19 cellular contexts compared by ENCODE assay signal in the genomic region with DNA sequence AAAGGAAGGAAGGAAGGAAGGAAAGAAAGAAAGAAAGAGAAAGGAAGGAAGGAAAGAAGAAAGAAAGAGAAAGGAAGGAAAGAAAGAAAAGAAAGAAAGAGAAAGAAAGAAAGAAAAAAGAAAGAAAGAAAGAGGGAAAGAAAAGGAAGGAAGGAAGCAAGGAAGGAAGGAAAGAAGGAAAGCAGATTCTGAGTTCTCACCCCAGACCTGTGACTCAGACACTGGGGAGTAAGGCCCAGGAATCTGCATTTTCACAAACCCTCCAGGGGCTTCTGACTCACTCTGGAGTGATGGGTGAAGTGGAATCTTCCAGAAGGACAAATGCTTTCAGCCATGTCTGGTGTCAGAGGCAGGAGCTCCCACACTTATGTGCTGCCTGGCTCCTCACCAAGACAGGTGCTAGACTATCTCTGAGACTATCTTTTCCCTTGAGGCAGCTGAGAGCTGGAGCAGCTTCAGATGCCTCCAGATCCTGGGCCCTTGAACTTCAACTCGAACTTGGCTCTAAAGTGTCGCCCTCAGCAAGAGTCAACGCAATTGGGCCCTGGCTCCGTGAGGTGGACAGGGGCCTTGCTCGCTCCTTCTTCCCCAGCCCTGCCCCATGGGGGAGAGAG. TPM values are rescaled to one million over a fixed set of nuclear protein-coding genes. Genes with fewer than 3 reads are reported as not detected.
DNase-seq lines count a peak whose midpoint lies in the region; ATAC-seq and TF ChIP-seq lines count a peak whose summit lies in the region.
"Had no signal": no experiment of that assay in that cellular context is flagged by ENCODE, and none has a peak within 500 bp of the region (broad histone marks: within the 10 kb centered on the region; RNA-seq: fewer than 3 reads in every experiment).

No MANE protein-coding gene starts in this region.

- H3K36me3 ChIP-seq in BLaER1: no peaks in the 10 kb centered on the region
- H3K36me3 ChIP-seq in GM23248 (ENCODE audit: low read depth): no peaks in the 10 kb centered on the region
- no peaks in the 10 kb centered on the region for H3K36me3 ChIP-seq in SK-N-SH (replicated peaks in 1 of 2; ENCODE audit: control insufficient read depth in 1 of 2, insufficient read depth in 2 of 2, low read length in 1 of 2)
- H3K36me3 ChIP-seq: BE2C, gastroesophageal sphincter, right lobe of liver had no signal

- in situ Hi-C loops in GM23248 (cut with MboI): no loop called here

- WGBS in GM23248 (ENCODE audit: low coverage in 1 of 2, low lambda C conversion rate in 2 of 2, missing lambda C conversion rate in 2 of 2), 2 experiments: 89 to 96% methylated on average over 5 of the region's 5 CpGs
- 82% methylated on average over 5 of the region's 5 CpGs for WGBS in SK-N-SH (ENCODE audit: low lambda C conversion rate)

- TF ChIP-seq CTCF in SK-N-SH (IDR thresholded peaks at IDR 0.05) (no peak), foreskin keratinocyte (conservative IDR thresholded peaks at IDR 0.05) (no peak)

- POLR2A ChIA-PET in SK-N-SH (lab: Yijun Ruan, JAX): no interaction called here
- POLR2A ChIA-PET in activated CD4-positive, alpha-beta memory T cell treated with anti-CD3 and anti-CD28 coated beads, Interleukin-2, amount 10 ng/mL, durations not matched to agents 7 days and 5 days (lab: Charles Lee): no interaction called here

- H3K4me1 ChIP-seq in BLaER1 (peaks cover 100% of the 10 kb centered on the region), GM23248 (ENCODE audit: insufficient read depth) (no peaks in the 10 kb centered on the region), SK-N-SH (ENCODE audit: control insufficient read depth in 1 of 2, insufficient read depth in 2 of 2, low read depth in 1 of 2, low read length in 1 of 2) (peaks cover 0 to 2% of the 10 kb centered on the region in 2 experiments; a peak in 1 of 4 replicates), foreskin keratinocyte (no peaks in the 10 kb centered on the region)

- no peaks in the 10 kb centered on the region for H3K79me2 ChIP-seq in GM23248 (ENCODE audit: insufficient read depth)
- H3K79me2 ChIP-seq in SK-N-SH (ENCODE audit: insufficient read depth): no peaks in the 10 kb centered on the region

- DNase-seq in GM23248 (peak; percentile 12), SK-N-SH (no peak), foreskin keratinocyte (no peak), HCEC 1CT (no peak), AML-193 (lab: John Stamatoyannopoulos, UW) (no peak), NCI-H1694 treated with DMSO at 0.1 percent for 48 hours (lab: John Stamatoyannopoulos, UW) (no peak)
- DNase-seq in activated CD4-positive, alpha-beta memory T cell treated with anti-CD3 and anti-CD28 coated beads, Interleukin-2, amount 10 ng/mL, durations not matched to agents 7 days and 5 days: no peak
- DNase-seq: activated CD4-positive, CD25-positive, alpha-beta regulatory T cell treated with anti-CD3 and anti-CD28 coated beads, Interleukin-2, amount 50 U/mL, for 72 hours; activated CD8-positive, alpha-beta memory T cell treated with anti-CD3 and anti-CD28 coated beads, Interleukin-2, amount 50 U/mL, for 4 hours; BE2C; DMS 273 treated with DMSO at 0.1 percent for 48 hours; NCI-H1436; NCI-H524; stimulated activated CD4-positive, alpha-beta T cell treated with anti-CD3 and anti-CD28 coated beads, Interleukin-2, amount 100 ng/mL, for 24 hours; stimulated activated CD8-positive, alpha-beta memory T cell treated with anti-CD3 and anti-CD28 coated beads, Interleukin-4, amount 100 ng/mL, for 48 hours had no signal

- H3F3A ChIP-seq in GM23248 (ENCODE audit: insufficient read depth) (no peaks in the 10 kb centered on the region), SK-N-SH (replicated peaks; ENCODE audit: insufficient read depth) (peaks cover 3% of the 10 kb centered on the region)

- H4K20me1 ChIP-seq in BLaER1 (no peaks in the 10 kb centered on the region), GM23248 (ENCODE audit: insufficient read depth) (no peaks in the 10 kb centered on the region), SK-N-SH (ENCODE audit: insufficient read depth) (no peaks in the 10 kb centered on the region)

- H3K9ac ChIP-seq in BLaER1 (peak overlapping the region; percentile 57; the same call in 1 of the 2 replicates), GM23248 (no peak overlapping the region), SK-N-SH (no peak overlapping the region)

- H3K9me3 Mint-ChIP-seq in activated CD4-positive, alpha-beta memory T cell treated with anti-CD3 and anti-CD28 coated beads, Interleukin-2, amount 10 ng/mL, durations not matched to agents 7 days and 5 days: no peaks in the 10 kb centered on the region

- peaks cover 13% of the 10 kb centered on the region for H3K4me1 Mint-ChIP-seq in activated CD4-positive, alpha-beta memory T cell treated with anti-CD3 and anti-CD28 coated beads, Interleukin-2, amount 10 ng/mL, durations not matched to agents 7 days and 5 days

- H3K27ac ChIP-seq in BLaER1 (peak overlapping the region; percentile 83), GM23248 (no peak overlapping the region), SK-N-SH (ENCODE audit: low read depth in 2 of 2, low read length in 1 of 2) (no peak overlapping the region), foreskin keratinocyte (no peak overlapping the region)
- H3K27ac ChIP-seq: gastroesophageal sphincter, right lobe of liver had no signal

- no peak for TF ChIP-seq EP300 in SK-N-SH (IDR thresholded peaks at IDR 0.05; ENCODE audit: borderline replicate concordance in 1 of 2, low read depth in 1 of 2, low read length in 1 of 2)

- peak overlapping the region; percentile 86 for H3K4me2 ChIP-seq in BLaER1
- no peak overlapping the region for H3K4me2 ChIP-seq in GM23248 (ENCODE audit: unreplicated experiment)
- no peak overlapping the region for H3K4me2 ChIP-seq in SK-N-SH

- CTCF ChIA-PET in SK-N-SH (lab: Yijun Ruan, JAX): no interaction called here
- CTCF ChIA-PET in activated CD4-positive, alpha-beta memory T cell treated with anti-CD3 and anti-CD28 coated beads, Interleukin-2, amount 10 ng/mL, durations not matched to agents 7 days and 5 days (lab: Charles Lee): no interaction called here

- ATAC-seq in foreskin keratinocyte: peak; percentile 18
- ATAC-seq: gastroesophageal sphincter, right lobe of liver had no signal

- no peak overlapping the region for H3K4me3 Mint-ChIP-seq in activated CD4-positive, alpha-beta memory T cell treated with anti-CD3 and anti-CD28 coated beads, Interleukin-2, amount 10 ng/mL, durations not matched to agents 7 days and 5 days

- H3K9me3 ChIP-seq in BLaER1: no peaks in the 10 kb centered on the region
- no peaks in the 10 kb centered on the region for H3K9me3 ChIP-seq in GM23248 (ENCODE audit: low read depth)
- H3K9me3 ChIP-seq in SK-N-SH: no peaks in the 10 kb centered on the region
- H3K9me3 ChIP-seq: BE2C, gastroesophageal sphincter, right lobe of liver had no signal

- no peak for TF ChIP-seq RAD21 in SK-N-SH (IDR thresholded peaks at IDR 0.05; ENCODE audit: low read length)

- H3K9me2 ChIP-seq in GM23248 (ENCODE audit: insufficient read depth) (no peaks in the 10 kb centered on the region), SK-N-SH (no peaks in the 10 kb centered on the region)

- no peaks in the 10 kb centered on the region for H3K36me3 Mint-ChIP-seq in activated CD4-positive, alpha-beta memory T cell treated with anti-CD3 and anti-CD28 coated beads, Interleukin-2, amount 10 ng/mL, durations not matched to agents 7 days and 5 days (ENCODE audit: low read depth)

- no peaks in the 10 kb centered on the region for H3K27me3 ChIP-seq in BLaER1
- H3K27me3 ChIP-seq in GM23248 (replicated peaks; ENCODE audit: insufficient read depth): no peaks in the 10 kb centered on the region
- H3K27me3 ChIP-seq in SK-N-SH (ENCODE audit: insufficient read depth): no peaks in the 10 kb centered on the region
- no peaks in the 10 kb centered on the region for H3K27me3 ChIP-seq in foreskin keratinocyte
- H3K27me3 ChIP-seq: BE2C, gastroesophageal sphincter, right lobe of liver had no signal

- H2AFZ ChIP-seq in GM23248 (no peak overlapping the region), SK-N-SH (ENCODE audit: low read depth) (no peak overlapping the region)

- no peak overlapping the region; the same call in 1 of the 2 replicates for H3K4me3 ChIP-seq in BLaER1
- H3K4me3 ChIP-seq in GM23248: no peak overlapping the region
- H3K4me3 ChIP-seq in SK-N-SH (ENCODE audit: low read depth in 2 of 2, low read length in 1 of 2): no peak overlapping the region
- H3K4me3 ChIP-seq: gastroesophageal sphincter, lung, right lobe of liver had no signal

- H3K27ac Mint-ChIP-seq in activated CD4-positive, alpha-beta memory T cell treated with anti-CD3 and anti-CD28 coated beads, Interleukin-2, amount 10 ng/mL, durations not matched to agents 7 days and 5 days: no peak overlapping the region

- no peaks in the 10 kb centered on the region for H3K27me3 Mint-ChIP-seq in activated CD4-positive, alpha-beta memory T cell treated with anti-CD3 and anti-CD28 coated beads, Interleukin-2, amount 10 ng/mL, durations not matched to agents 7 days and 5 days

TF ChIP-seq in SK-N-SH, 30 proteins besides CTCF, POLR2A, EP300 and RAD21:
- TF ChIP-seq POLR2AphosphoS5 (IDR thresholded peaks at IDR 0.05; ENCODE audit: low read depth, low read length): no peak
- no peak for TF ChIP-seq YY1 (IDR thresholded peaks at IDR 0.05; ENCODE audit: low read depth)
- TF ChIP-seq FOXM1 (IDR thresholded peaks at IDR 0.05; ENCODE audit: low read depth): no peak
- peak; percentile 34; the same call in 1 of the 2 replicates for TF ChIP-seq FOSL2 (IDR thresholded peaks at IDR 0.05; ENCODE audit: borderline replicate concordance, low read depth)

RNA-seq across cellular contexts. Expression of a gene that starts 19.7 kb away (rescaled TPM):
- 2.2 and 3.2 TPM in 2 replicates for total RNA-seq in GM23248 (2014; rRNA removed; shearing (Covaris generic))
- polyA plus RNA-seq in GM23248 (2016; fragmentation: Nextera tagmentation; extraction: Ambion mirVana): 5.0 and 5.2 TPM in 2 replicates
- polyA plus RNA-seq in SK-N-SH (2012; rRNA removed): 12.8 and 33.0 TPM in 2 replicates
- polyA plus RNA-seq in SK-N-SH (2012; cell fraction: cytosol; rRNA removed): 17.4 and 25.1 TPM in 2 replicates
- 36.4 and 45.3 TPM in 2 replicates for polyA plus RNA-seq in SK-N-SH (2012; cell fraction: nucleus; rRNA removed)
- total RNA-seq in foreskin keratinocyte: 48.4 and 52.1 TPM in 2 replicates
- 69.5 and 69.7 TPM in 2 replicates for polyA plus RNA-seq in foreskin keratinocyte
- total RNA-seq in activated CD4-positive, alpha-beta memory T cell treated with anti-CD3 and anti-CD28 coated beads, Interleukin-2, amount 10 ng/mL, durations not matched to agents 7 days and 5 days: 1 to 10 TPM; 4.3 to 5.8 TPM

RNA-seq across cellular contexts. Expression of a gene that starts 31.1 kb away (rescaled TPM):
- total RNA-seq in GM23248 (2014; rRNA removed; shearing (Covaris generic)): 1,383 and 1,496 TPM in 2 replicates
- polyA plus RNA-seq in GM23248 (2016; fragmentation: Nextera tagmentation; extraction: Ambion mirVana): 1,490 and 1,515 TPM in 2 replicates
- polyA plus RNA-seq in SK-N-SH (2012; rRNA removed): 1,327 and 1,666 TPM in 2 replicates
- polyA plus RNA-seq in SK-N-SH (2012; cell fraction: cytosol; rRNA removed): 1,141 and 1,342 TPM in 2 replicates
- 1,930 and 2,064 TPM in 2 replicates for polyA plus RNA-seq in SK-N-SH (2012; cell fraction: nucleus; rRNA removed)
- total RNA-seq in foreskin keratinocyte: 1,251 and 1,486 TPM in 2 replicates
- 1,048 and 1,182 TPM in 2 replicates for polyA plus RNA-seq in foreskin keratinocyte
- total RNA-seq in activated CD4-positive, alpha-beta memory T cell treated with anti-CD3 and anti-CD28 coated beads, Interleukin-2, amount 10 ng/mL, durations not matched to agents 7 days and 5 days: 1,000 to 10,000 TPM; 1,545 to 1,580 TPM
